Comparison of ENCODE assay signal across 19 cellular contexts in the genomic region with DNA sequence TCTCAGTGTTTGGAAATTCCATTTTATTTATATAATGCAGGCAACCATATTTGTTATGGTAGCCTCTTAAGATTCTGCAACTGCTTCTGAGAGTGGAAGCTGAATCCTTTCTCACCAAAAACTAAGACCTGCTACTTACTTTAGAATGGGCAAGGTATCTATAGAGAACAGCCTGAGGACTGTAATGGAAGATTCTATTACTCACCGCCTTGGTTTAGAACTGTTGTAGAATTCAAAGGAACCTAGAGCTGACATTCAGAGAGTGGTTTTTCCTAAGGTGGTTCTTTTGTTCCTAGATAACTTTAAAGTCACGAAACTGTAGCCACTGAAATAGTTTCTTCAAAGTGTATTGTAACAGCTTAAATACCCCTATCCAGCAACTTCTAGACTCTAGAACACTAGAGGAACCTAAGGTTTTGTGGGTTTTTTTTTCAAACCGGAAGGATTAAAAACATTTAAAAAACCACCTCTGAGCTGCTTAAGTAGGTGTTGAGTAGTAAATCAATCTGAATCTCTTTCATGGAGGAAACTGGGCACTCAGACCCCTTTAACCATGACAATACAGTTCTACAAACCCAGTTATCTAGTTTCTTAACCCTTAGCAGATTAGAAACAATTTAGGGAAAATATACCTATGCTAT. TPM values are rescaled to one million over a fixed set of nuclear protein-coding genes. Genes with fewer than 3 reads are reported as not detected.
A peak's percentile ranks its signal among the peaks of the same experiment; 100 is the strongest.
DNase-seq lines count a peak whose midpoint lies in the region; ATAC-seq and TF ChIP-seq lines count a peak whose summit lies in the region.
"Had no signal": no experiment of that assay in that cellular context is flagged by ENCODE, and none has a peak within 500 bp of the region (broad histone marks: within the 10 kb centered on the region; RNA-seq: fewer than 3 reads in every experiment).

No MANE protein-coding gene starts in this region.

- intact Hi-C loops in heart left ventricle (cut with DNase I) = no loop called here
- intact Hi-C loops in activated CD4-positive, alpha-beta memory T cell treated with anti-CD3 and anti-CD28 coated beads for 36 hours (cut with micrococcal nuclease) = loop anchor here (5.0 to 10.0 kb wide), 4 partner anchors 372 to 1405 kb away; partner anchors contain the start of genes EML5, NRDE2 and PTPN21

- peaks cover 67% of the 10 kb centered on the region for H3K4me1 Mint-ChIP-seq in activated CD4-positive, alpha-beta memory T cell treated with anti-CD3 and anti-CD28 coated beads for 36 hours (ENCODE audit: low read depth)

- no peak for DNase-seq in cardiac muscle cell (ENCODE audit: low read depth in 1 of 2, low spot score in 1 of 2)
- no peak for DNase-seq in heart left ventricle
- DNase-seq in activated CD4-positive, alpha-beta memory T cell treated with anti-CD3 and anti-CD28 coated beads for 36 hours = no peak
- no peak for DNase-seq in effector memory CD4-positive, alpha-beta T cell
- no peak for DNase-seq in stimulated activated CD4-positive, alpha-beta T cell treated with anti-CD3 and anti-CD28 coated beads, Interleukin-1b, Interleukin-23, amount 100 ng/mL, for 48 hours
- DNase-seq in effector CD4-positive, alpha-beta T cell = no peak
- no peak for DNase-seq in GM13977 (ENCODE audit: low spot score)
- DNase-seq: Calu3; effector CD8-positive, alpha-beta T cell; HCEC 1CT; heart right ventricle; IMR-90; mammary epithelial cell; NCI-H2029 treated with DMSO at 0.1 percent for 48 hours; NCI-H510A; posterior cingulate gyrus; stimulated activated CD4-positive, alpha-beta T cell treated with anti-CD3 and anti-CD28 coated beads, Interleukin-2, amount 100 ng/mL, for 48 hours had no signal

- H3K4me3 Mint-ChIP-seq in activated CD4-positive, alpha-beta memory T cell treated with anti-CD3 and anti-CD28 coated beads for 36 hours = no peak overlapping the region

- TF ChIP-seq POLR2A in heart left ventricle (IDR thresholded peaks at IDR 0.05) = no peak

- H3K27ac Mint-ChIP-seq in activated CD4-positive, alpha-beta memory T cell treated with anti-CD3 and anti-CD28 coated beads for 36 hours = peak overlapping the region; percentile 76

- no peak for TF ChIP-seq CTCF in cardiac muscle cell (IDR thresholded peaks at IDR 0.05; ENCODE audit: low read depth, low read length)
- no peak for TF ChIP-seq CTCF in heart left ventricle (IDR thresholded peaks at IDR 0.05)
- no peak for TF ChIP-seq CTCF in GM13977 (IDR thresholded peaks at IDR 0.05; ENCODE audit: extremely low read depth, insufficient read depth, missing control alignments)

- H3K27me3 ChIP-seq in cardiac muscle cell (no peaks in the 10 kb centered on the region), heart left ventricle (no peaks in the 10 kb centered on the region), thymus (ENCODE audit: control insufficient read depth, insufficient read depth) (no peaks in the 10 kb centered on the region)
- H3K27me3 ChIP-seq in effector memory CD4-positive, alpha-beta T cell (replicated peaks; ENCODE audit: control insufficient read depth, insufficient read depth, low read length, poor library complexity, severe bottlenecking) = no peaks in the 10 kb centered on the region
- H3K27me3 ChIP-seq: heart right ventricle had no signal

- CTCF ChIA-PET in activated CD4-positive, alpha-beta memory T cell treated with anti-CD3 and anti-CD28 coated beads for 36 hours (lab: Charles Lee) = interaction anchor here (0.7 to 7.1 kb wide), 5 partner anchors 13 to 235 kb away, joined by 3 to 61 read pairs (median 4); no protein-coding TSS in a partner anchor

- POLR2A ChIA-PET in activated CD4-positive, alpha-beta memory T cell treated with anti-CD3 and anti-CD28 coated beads for 36 hours (lab: Charles Lee) = interaction anchor here (1.4 kb wide), 1 partner anchor 48 kb away, joined by 4 read pairs; no protein-coding TSS in a partner anchor

- H3K4me1 ChIP-seq in cardiac muscle cell (ENCODE audit: low read depth) (peaks cover 42% of the 10 kb centered on the region), heart left ventricle (peaks cover 0 to 20% (median 8%) of the 10 kb centered on the region in 12 donors), thymus (ENCODE audit: control insufficient read depth, insufficient read depth, low read length) (peaks cover 17% of the 10 kb centered on the region)
- H3K4me1 ChIP-seq in effector memory CD4-positive, alpha-beta T cell (ENCODE audit: control insufficient read depth, insufficient read depth, low read length, poor library complexity, severe bottlenecking) = peaks cover 33% of the 10 kb centered on the region

- H3K27me3 Mint-ChIP-seq in activated CD4-positive, alpha-beta memory T cell treated with anti-CD3 and anti-CD28 coated beads for 36 hours = no peaks in the 10 kb centered on the region

- no peaks in the 10 kb centered on the region for H3K9me3 Mint-ChIP-seq in activated CD4-positive, alpha-beta memory T cell treated with anti-CD3 and anti-CD28 coated beads for 36 hours

- 86 to 94% (median 92%) methylated on average over 3 of the region's 3 CpGs for WGBS in heart left ventricle, 4 donors
- 25% methylated on average over 3 of the region's 3 CpGs for WGBS in thymus

- no peak overlapping the region for H3K4me3 ChIP-seq in cardiac muscle cell
- H3K4me3 ChIP-seq in heart left ventricle = no peak overlapping the region
- no peak overlapping the region for H3K4me3 ChIP-seq in effector memory CD4-positive, alpha-beta T cell (ENCODE audit: insufficient read depth, low read depth, low read length, poor library complexity, severe bottlenecking)
- H3K4me3 ChIP-seq in thymus (ENCODE audit: low read length) = no peak overlapping the region
- H3K4me3 ChIP-seq: heart right ventricle had no signal

- peaks cover 69% of the 10 kb centered on the region for H3K36me3 Mint-ChIP-seq in activated CD4-positive, alpha-beta memory T cell treated with anti-CD3 and anti-CD28 coated beads for 36 hours

- H3K36me3 ChIP-seq in cardiac muscle cell (peaks cover 9% of the 10 kb centered on the region), heart left ventricle (peaks cover 0 to 22% (median 13%) of the 10 kb centered on the region in 9 donors), thymus (ENCODE audit: control insufficient read depth, insufficient read depth) (peaks cover 30% of the 10 kb centered on the region)
- H3K36me3 ChIP-seq in effector memory CD4-positive, alpha-beta T cell (ENCODE audit: control insufficient read depth, insufficient read depth, low read length) = peaks cover 22% of the 10 kb centered on the region

- in situ Hi-C loops in GM13977 (cut with MboI; ENCODE audit: low pct_unique_long_range_greater_than_20kb, low sequenced_read_pairs, unreplicated experiment) = no loop called here

- ATAC-seq in heart left ventricle = no peak
- ATAC-seq: heart right ventricle, Right ventricle myocardium inferior had no signal

- H3K27ac ChIP-seq in cardiac muscle cell (peak overlapping the region; percentile 75), heart left ventricle (no peak overlapping the region), thymus (ENCODE audit: low read depth) (peak overlapping the region; percentile 25)
- peak overlapping the region; percentile 22 for H3K27ac ChIP-seq in effector memory CD4-positive, alpha-beta T cell (ENCODE audit: insufficient read depth, low read length, poor library complexity, severe bottlenecking)
- H3K27ac ChIP-seq: heart right ventricle had no signal

- H3K9me3 ChIP-seq in cardiac muscle cell (ENCODE audit: low read depth) (no peaks in the 10 kb centered on the region), heart left ventricle (no peaks in the 10 kb centered on the region), thymus (ENCODE audit: control insufficient read depth) (peaks cover 2% of the 10 kb centered on the region)
- H3K9me3 ChIP-seq in effector memory CD4-positive, alpha-beta T cell (ENCODE audit: control insufficient read depth, low read length) = no peaks in the 10 kb centered on the region
- H3K9me3 ChIP-seq: heart right ventricle had no signal

RNA-seq across cellular contexts. Expression of gene TDP1, which starts 4.2 kb away (rescaled TPM):
- total RNA-seq in cardiac muscle cell (28.0 and 35.0 TPM in 2 replicates), heart left ventricle (1 to 10 TPM; 1.1 to 9.0 (median 4.1) TPM)
- polyA plus RNA-seq in cardiac muscle cell (26.6 and 35.7 TPM in 2 replicates), heart left ventricle (1 to 10 TPM; 1.0 to 5.5 TPM), thymus (12.5 TPM)
- total RNA-seq in activated CD4-positive, alpha-beta memory T cell treated with anti-CD3 and anti-CD28 coated beads for 36 hours = 10 to 100 TPM; 99.3 TPM

RNA-seq across cellular contexts. Expression of gene EFCAB11, which starts 5.4 kb away (rescaled TPM):
- 12.3 and 13.1 TPM in 2 replicates for total RNA-seq in cardiac muscle cell
- polyA plus RNA-seq in cardiac muscle cell = 14.7 and 20.3 TPM in 2 replicates
- total RNA-seq in heart left ventricle = 1 to 10 TPM in 8 of 9 donors, under 1 TPM in 1; 0.79 to 4.6 (median 3.3) TPM
- polyA plus RNA-seq in heart left ventricle = 1 to 10 TPM; 2.0 to 3.3 TPM
- 10 to 100 TPM; 10.6 to 10.8 TPM for total RNA-seq in activated CD4-positive, alpha-beta memory T cell treated with anti-CD3 and anti-CD28 coated beads for 36 hours
- 5.6 TPM for polyA plus RNA-seq in thymus

Comparison
In these comparisons a context has a peak if more than half of its experiments do, and no peak if none do; other contexts are left out.
1. H3K27ac ChIP-seq: peak in cardiac muscle cell (single experiment), effector memory CD4-positive, alpha-beta T cell (single experiment) and thymus (single experiment); none in heart left ventricle (0 of 12).